ENCODE assay signal across 8 cellular contexts in genomic region chr17:39165844-39166349, GRCh38. TPM values are rescaled to one million over a fixed set of nuclear protein-coding genes. Genes with fewer than 3 reads are reported as not detected.
DNase-seq lines count a peak whose midpoint lies in the region; ATAC-seq and TF ChIP-seq lines count a peak whose summit lies in the region.

ARL5C (minus strand) TSS chr17:39166161; CDS start chr17:39165760, 401 bp downstream.

- peaks cover 1% of the 10 kb centered on the region for H3K36me3 Mint-ChIP-seq in activated CD8-positive, alpha-beta memory T cell treated with anti-CD3 and anti-CD28 coated beads, Interleukin-2, amount 10 ng/mL, durations not matched to agents 7 days and 5 days
- H3K36me3 Mint-ChIP-seq in memory B cell, result peaks cover 1% of the 10 kb centered on the region

- no peak for TF ChIP-seq CTCF in brain microvascular endothelial cell (IDR thresholded peaks at IDR 0.05; ENCODE audit: low read depth, low read length, missing control alignments)

- H3K27me3 Mint-ChIP-seq in activated CD8-positive, alpha-beta memory T cell treated with anti-CD3 and anti-CD28 coated beads, Interleukin-2, amount 10 ng/mL, durations not matched to agents 7 days and 5 days, result peaks cover 20% of the 10 kb centered on the region
- H3K27me3 Mint-ChIP-seq in memory B cell, result peaks cover 21% of the 10 kb centered on the region

- peaks cover 15% of the 10 kb centered on the region for H3K4me1 ChIP-seq in thymus (ENCODE audit: control insufficient read depth, insufficient read depth, low read length)

- H3K27me3 ChIP-seq in brain microvascular endothelial cell (replicated peaks) (peaks cover 17% of the 10 kb centered on the region), thymus (ENCODE audit: control insufficient read depth, insufficient read depth) (no peaks in the 10 kb centered on the region)

- H3K4me3 ChIP-seq in brain microvascular endothelial cell (ENCODE audit: low read depth, low read length) (peak within 1 kb of the TSS; percentile 62), thymus (ENCODE audit: low read length) (peak within 1 kb of the TSS; percentile 62)

- no peaks in the 10 kb centered on the region for H3K9me3 ChIP-seq in thymus (ENCODE audit: control insufficient read depth)

- H3K4me3 Mint-ChIP-seq in activated CD8-positive, alpha-beta memory T cell treated with anti-CD3 and anti-CD28 coated beads, Interleukin-2, amount 10 ng/mL, durations not matched to agents 7 days and 5 days, result peak within 1 kb of the TSS; percentile 81
- peak within 1 kb of the TSS; percentile 84 for H3K4me3 Mint-ChIP-seq in memory B cell

- 39% methylated on average over 17 of the region's 17 CpGs for WGBS in thymus

- H3K36me3 ChIP-seq in brain microvascular endothelial cell (replicated peaks) (no peaks in the 10 kb centered on the region), thymus (ENCODE audit: control insufficient read depth, insufficient read depth) (no peaks in the 10 kb centered on the region)

- CTCF ChIA-PET in activated CD8-positive, alpha-beta memory T cell treated with anti-CD3 and anti-CD28 coated beads, Interleukin-2, amount 10 ng/mL, durations not matched to agents 7 days and 5 days (lab: Charles Lee), result interaction anchor here (0.5 to 23.8 kb wide), 14 partner anchors 5 to 296 kb away, joined by 3 to 516 read pairs (median 18); partner anchors contain the start of genes ARL5C, CACNB1, LASP1 and PLXDC1

- peaks cover 3% of the 10 kb centered on the region for H3K9me3 Mint-ChIP-seq in activated CD8-positive, alpha-beta memory T cell treated with anti-CD3 and anti-CD28 coated beads, Interleukin-2, amount 10 ng/mL, durations not matched to agents 7 days and 5 days (ENCODE audit: low read depth)
- peaks cover 1% of the 10 kb centered on the region for H3K9me3 Mint-ChIP-seq in memory B cell

- DNase-seq in activated CD8-positive, alpha-beta memory T cell treated with anti-CD3 and anti-CD28 coated beads, Interleukin-2, amount 10 ng/mL, durations not matched to agents 7 days and 5 days, result no peak
- DNase-seq in activated CD8-positive, alpha-beta memory T cell treated with anti-CD3 and anti-CD28 coated beads, Interleukin-2, amount 50 U/mL, for 48 hours, result no peak
- DNase-seq in brain microvascular endothelial cell, result no peak
- no peak for DNase-seq in memory B cell (ENCODE audit: low spot score in 2 of 2)
- DNase-seq in NCI-H2081 (lab: John Stamatoyannopoulos, UW), result no peak

- no peak for ATAC-seq in activated CD8-positive, alpha-beta memory T cell treated with anti-CD3 and anti-CD28 coated beads, Interleukin-2, amount 10 ng/mL, durations not matched to agents 7 days and 5 days
- ATAC-seq in memory B cell (ENCODE audit: low read depth) (no peak), GM19467 (IDR thresholded peaks at IDR 0.05; ENCODE audit: unreplicated experiment) (no peak), HG02678 (IDR thresholded peaks at IDR 0.05; ENCODE audit: unreplicated experiment) (no peak)

- peak within 1 kb of the TSS; percentile 76 for H3K27ac Mint-ChIP-seq in activated CD8-positive, alpha-beta memory T cell treated with anti-CD3 and anti-CD28 coated beads, Interleukin-2, amount 10 ng/mL, durations not matched to agents 7 days and 5 days
- H3K27ac Mint-ChIP-seq in memory B cell, result no peak within 1 kb of the TSS

- H3K27ac ChIP-seq in brain microvascular endothelial cell (no peak within 1 kb of the TSS), thymus (ENCODE audit: low read depth) (peak within 1 kb of the TSS; percentile 92)

- in situ Hi-C loops in brain microvascular endothelial cell (cut with HindIII; ENCODE audit: low pct_ligation_motif_present, low sequenced_read_pairs), result no loop called here

- peaks cover 50% of the 10 kb centered on the region for H3K4me1 Mint-ChIP-seq in activated CD8-positive, alpha-beta memory T cell treated with anti-CD3 and anti-CD28 coated beads, Interleukin-2, amount 10 ng/mL, durations not matched to agents 7 days and 5 days
- peaks cover 12% of the 10 kb centered on the region for H3K4me1 Mint-ChIP-seq in memory B cell

RNA-seq across cellular contexts. Expression of gene ARL5C, which starts in this region (rescaled TPM):
- total RNA-seq in activated CD8-positive, alpha-beta memory T cell treated with anti-CD3 and anti-CD28 coated beads, Interleukin-2, amount 10 ng/mL, durations not matched to agents 7 days and 5 days, result under 1 TPM in 1 of 2 experiments, not detected in 1; 0.35 TPM
- polyA plus RNA-seq in thymus, result 6.3 TPM
